Comparison of ENCODE assay signal across 24 cellular contexts in the genomic region with DNA sequence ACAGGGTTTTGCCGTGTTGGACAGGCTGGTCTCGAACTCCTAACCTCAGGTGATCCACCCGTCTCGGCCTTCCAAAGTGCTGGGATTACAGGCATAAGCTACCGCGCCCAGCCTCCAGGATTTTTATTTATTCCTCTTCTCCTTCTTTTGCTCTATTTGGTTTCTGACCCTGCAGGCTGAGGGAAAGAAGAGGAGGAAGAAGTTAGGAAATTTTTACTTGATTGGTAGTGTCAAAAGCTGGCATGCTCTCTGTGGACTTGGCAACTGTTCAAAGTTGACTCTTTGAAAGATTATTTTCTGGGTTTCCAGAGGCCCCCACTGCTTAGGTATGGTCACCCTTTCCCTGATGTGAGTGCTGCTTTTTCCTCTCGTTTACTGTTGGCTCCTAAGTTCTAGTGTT.
"Had no signal": no experiment of that assay in that cellular context is flagged by ENCODE, and none has a peak within 500 bp of the region (broad histone marks: within the 10 kb centered on the region; RNA-seq: fewer than 3 reads in every experiment).

No MANE protein-coding gene starts in this region.

- H3K4me3 ChIP-seq: MG63, PC-9, Peyer's patch, SJCRH30 had no signal

- DNase-seq: IMR-90; Karpas-422; KG1; MG63; NCI-H1092; NCI-H1105 treated with DMSO at 0.1 percent for 48 hours; NCI-H1417 treated with DMSO at 0.1 percent for 48 hours; NCI-H146; NCI-H1694 treated with DMSO at 0.1 percent for 48 hours; NCI-H1930; NCI-H2081; NCI-H2107; NCI-H2227 treated with DMSO at 0.1 percent for 48 hours; NCI-H524; NCI-H526 treated with DMSO at 0.1 percent for 48 hours; NCI-H748 treated with DMSO at 0.1 percent for 48 hours; NK-92 treated with Interleukin-12 subunit alpha and Interleukin-12 subunit beta, amount 100 ng/mL, for 24 hours; OCI-M1; PC-9; Peyer's patch; SHP77 treated with DMSO at 0.1 percent for 48 hours; SJCRH30 had no signal

- H3K4me2 ChIP-seq: PC-9 had no signal

- H3K9me3 ChIP-seq: MG63, Peyer's patch, SJCRH30 had no signal

- H2AFZ ChIP-seq: PC-9 had no signal

- H3K4me1 ChIP-seq: Peyer's patch, SJCRH30 had no signal

- H3K27ac ChIP-seq: PC-9, Peyer's patch, SJCRH30 had no signal

- ATAC-seq: Right ventricle myocardium inferior, SK-N-SH treated with all-trans-retinoic acid at 6 μM for 48 hours had no signal

- H3K36me3 ChIP-seq: MG63, Peyer's patch, SJCRH30 had no signal

- H3K27me3 ChIP-seq: MG63, Peyer's patch, SJCRH30 had no signal
